ENCODE assay signal across 9 cellular contexts in genomic region chr1:1272341-1273151, GRCh38. TPM values are rescaled to one million over a fixed set of nuclear protein-coding genes. Genes with fewer than 3 reads are reported as not detected.
A peak's percentile ranks its signal among the peaks of the same experiment; 100 is the strongest.
DNase-seq lines count a peak whose midpoint lies in the region; ATAC-seq, FAIRE-seq and TF ChIP-seq lines count a peak whose summit lies in the region.
"Had no signal": no experiment of that assay in that cellular context is flagged by ENCODE, and none has a peak within 500 bp of the region (broad histone marks: within the 10 kb centered on the region; RNA-seq: fewer than 3 reads in every experiment).

No MANE protein-coding gene starts in this region.

- H3K4me1 Mint-ChIP-seq in naive thymus-derived CD8-positive, alpha-beta T cell = peaks cover 29 to 50% (median 37%) of the 10 kb centered on the region in 4 donors

- peak in 1 of 2 donors; percentile 7 for ATAC-seq in naive thymus-derived CD8-positive, alpha-beta T cell

- H3K4me3 ChIP-seq in coronary artery = peak overlapping the region; percentile 87

- TF ChIP-seq POLR2A in GM12892 (IDR thresholded peaks at IDR 0.05; ENCODE audit: low read depth, low read length) = no peak

- H3K27ac Mint-ChIP-seq in naive thymus-derived CD8-positive, alpha-beta T cell = peak overlapping the region; percentile 75 to 96 (median 91)

- H3K27ac ChIP-seq in coronary artery = peak overlapping the region in 1 of 2 donors; percentile 80

- POLR2A ChIA-PET in naive thymus-derived CD8-positive, alpha-beta T cell (lab: Charles Lee) = interaction anchor here (0.6 to 2.1 kb wide), 7 partner anchors 9 to 307 kb away, joined by 3 to 8 read pairs (median 3); partner anchors contain the start of genes AURKAIP1 and TTLL10

- no peaks in the 10 kb centered on the region for H3K27me3 Mint-ChIP-seq in naive thymus-derived CD8-positive, alpha-beta T cell

- peak overlapping the region; percentile 80 to 93 (median 87) for H3K4me3 Mint-ChIP-seq in naive thymus-derived CD8-positive, alpha-beta T cell

- no peaks in the 10 kb centered on the region for H3K9me3 Mint-ChIP-seq in naive thymus-derived CD8-positive, alpha-beta T cell

- peaks cover 0 to 28% (median 1%) of the 10 kb centered on the region in 3 donors for H3K36me3 Mint-ChIP-seq in naive thymus-derived CD8-positive, alpha-beta T cell

- DNase-seq in GM12892 (ENCODE audit: insufficient read length) (no peak), NCI-H2196 (lab: John Stamatoyannopoulos, UW; ENCODE audit: unreplicated experiment) (peak; percentile 31), coronary artery (ENCODE audit: low spot score) (no peak), SHP77 treated with DMSO at 0.1 percent for 48 hours (lab: John Stamatoyannopoulos, UW) (no peak), UCSD-AML1 (lab: John Stamatoyannopoulos, UW; ENCODE audit: unreplicated experiment) (no peak), DMS153 treated with DMSO at 0.1 percent for 48 hours (lab: John Stamatoyannopoulos, UW; ENCODE audit: unreplicated experiment) (no peak)
- no peak for DNase-seq in naive thymus-derived CD8-positive, alpha-beta T cell
- DNase-seq in effector CD4-positive, alpha-beta T cell = no peak

- peak; percentile 78 for FAIRE-seq in GM12892 (lab: Jason Lieb, UNC)
- FAIRE-seq: TTC549 had no signal

- TF ChIP-seq CTCF in coronary artery (IDR thresholded peaks at IDR 0.05) = no peak

RNA-seq across cellular contexts. Expression of gene UBE2J2, which starts 1.1 kb away (rescaled TPM):
- 29.0 TPM for polyA plus RNA-seq in GM12892 (2012; ENCODE audit: missing spikeins)
- total RNA-seq in naive thymus-derived CD8-positive, alpha-beta T cell = 100 to 1,000 TPM; 104 to 105 TPM
- polyA plus RNA-seq in naive thymus-derived CD8-positive, alpha-beta T cell = 10 to 100 TPM; 84.7 to 92.9 (median 85.8) TPM

RNA-seq across cellular contexts. Expression of gene SCNN1D, which starts 7.7 kb away (rescaled TPM):
- polyA plus RNA-seq in GM12892 (2012; ENCODE audit: missing spikeins) = 0.34 TPM
- total RNA-seq in naive thymus-derived CD8-positive, alpha-beta T cell = 10 to 100 TPM; 11.8 to 17.4 TPM
- under 1 TPM in 2 of 3 donors, not detected in 1; 0.06 to 0.58 TPM for polyA plus RNA-seq in naive thymus-derived CD8-positive, alpha-beta T cell

RNA-seq across cellular contexts. Expression of gene C1QTNF12, which starts 26.0 kb away (rescaled TPM):
- polyA plus RNA-seq in GM12892 (2012; ENCODE audit: missing spikeins) = not detected
- total RNA-seq in naive thymus-derived CD8-positive, alpha-beta T cell = 1 to 10 TPM; 5.0 to 7.1 TPM
- under 1 TPM in 1 of 3 donors, not detected in 2; 0.22 TPM for polyA plus RNA-seq in naive thymus-derived CD8-positive, alpha-beta T cell

RNA-seq across cellular contexts. Expression of gene ACAP3, which starts 35.2 kb away (rescaled TPM):
- 18.0 TPM for polyA plus RNA-seq in GM12892 (2012; ENCODE audit: missing spikeins)
- 10 to 100 TPM; 65.3 to 69.1 TPM for total RNA-seq in naive thymus-derived CD8-positive, alpha-beta T cell
- 1 to 10 TPM; 2.0 to 6.7 (median 3.5) TPM for polyA plus RNA-seq in naive thymus-derived CD8-positive, alpha-beta T cell

RNA-seq across cellular contexts. Expression of gene PUSL1, which starts 35.9 kb away (rescaled TPM):
- 3.1 TPM for polyA plus RNA-seq in GM12892 (2012; ENCODE audit: missing spikeins)
- total RNA-seq in naive thymus-derived CD8-positive, alpha-beta T cell = 10 to 100 TPM; 19.6 to 23.4 TPM
- 10 to 100 TPM; 14.5 to 18.2 (median 17.7) TPM for polyA plus RNA-seq in naive thymus-derived CD8-positive, alpha-beta T cell
